ENCODE assay signal across 8 cellular contexts in the genomic region with DNA sequence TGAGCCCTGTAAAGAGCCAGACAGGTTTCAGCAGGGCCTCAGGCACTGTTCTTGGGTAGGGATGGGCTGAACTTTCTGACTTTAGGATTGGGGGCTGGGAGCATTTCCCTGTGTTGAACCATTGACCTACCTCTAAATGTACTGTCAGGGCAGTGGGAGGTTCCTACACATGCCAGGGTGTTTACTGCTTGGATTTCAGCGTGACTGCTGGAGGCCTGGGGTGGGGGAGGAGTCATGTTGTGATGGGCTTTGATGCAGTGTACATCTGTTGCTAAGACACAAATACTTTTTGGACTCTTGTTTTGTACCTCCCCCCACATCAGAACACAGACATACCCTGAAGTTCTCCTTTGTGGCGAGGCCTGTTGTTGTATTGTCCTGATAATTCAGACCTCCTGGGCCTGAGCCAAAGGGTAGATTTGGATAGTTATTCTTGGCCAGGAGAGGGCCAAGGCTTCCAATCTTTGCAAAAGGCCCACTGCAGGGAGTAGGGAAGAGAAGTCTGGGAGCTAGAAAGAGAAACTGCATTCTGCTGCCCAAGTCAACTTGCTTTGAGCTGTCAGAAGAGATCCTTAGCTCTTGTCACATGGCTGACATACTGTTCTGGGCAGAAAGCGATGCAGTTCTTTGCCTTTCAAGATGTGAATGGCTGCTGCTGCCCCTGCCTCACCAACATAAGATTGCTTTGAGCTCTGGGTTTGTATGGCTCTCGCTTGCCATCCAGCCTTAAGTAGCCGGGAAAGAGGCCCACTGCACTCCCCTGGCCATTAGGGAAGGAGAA. TPM values are rescaled to one million over a fixed set of nuclear protein-coding genes. Genes with fewer than 3 reads are reported as not detected.
A peak's percentile ranks its signal among the peaks of the same experiment; 100 is the strongest.
DNase-seq lines count a peak whose midpoint lies in the region; ATAC-seq and TF ChIP-seq lines count a peak whose summit lies in the region.

No MANE protein-coding gene starts in this region.

- H3K4me3 ChIP-seq in BE2C (ENCODE audit: low read depth, low read length) (peak overlapping the region; percentile 48), mammary epithelial cell (replicated peaks in 1 of 3; ENCODE audit: insufficient read depth in 1 of 3, low read depth in 2 of 3, low read length in 3 of 3) (peak overlapping the region in 2 of 3 experiments; percentile 10 to 87), testis (peak overlapping the region in 1 of 2 donors; percentile 9)

- intact Hi-C loops in mammary epithelial cell (cut with micrococcal nuclease) = no loop called here
- intact Hi-C loops in testis (cut with DNase I; ENCODE audit: low total_unique reads) = no loop called here

- H3K27ac ChIP-seq in mammary epithelial cell (ENCODE audit: insufficient read depth, low read depth, low read length) (peak overlapping the region; percentile 69), layer of hippocampus (ENCODE audit: low read depth, low read length) (peak overlapping the region; percentile 89), testis (peak overlapping the region; percentile 98 to 99)

- TF ChIP-seq POLR2A in testis (IDR thresholded peaks at IDR 0.05) = no peak

- TF ChIP-seq CTCF in BE2C (IDR thresholded peaks at IDR 0.05; ENCODE audit: low read depth, low read length) = peak; percentile 26; the same call in 1 of the 2 replicates
- no peak for TF ChIP-seq CTCF in mammary epithelial cell (conservative IDR thresholded peaks at IDR 0.05 in 1 of 2, IDR thresholded peaks at IDR 0.05 in 1 of 2; ENCODE audit: extremely low read depth in 1 of 2, insufficient read depth in 1 of 2, low read depth in 1 of 2, low read length in 2 of 2)
- peak in 1 of 3 experiments; percentile 19 for TF ChIP-seq CTCF in testis (IDR thresholded peaks at IDR 0.05)

- H3K4me1 ChIP-seq in BE2C = peaks cover 30% of the 10 kb centered on the region
- peaks cover 58% of the 10 kb centered on the region for H3K4me1 ChIP-seq in mammary epithelial cell (ENCODE audit: insufficient read depth, low read length)
- H3K4me1 ChIP-seq in testis = peaks cover 63% of the 10 kb centered on the region

- no TSS peak for BruUV-seq in mammary epithelial cell (replicated peaks; lab: Mats Ljungman, UMichigan)

- H3K9ac ChIP-seq in mammary epithelial cell (ENCODE audit: insufficient read depth, low read length) = peak overlapping the region; percentile 69

- H3K9me3 ChIP-seq in BE2C = no peaks in the 10 kb centered on the region
- H3K9me3 ChIP-seq in mammary epithelial cell (replicated peaks; ENCODE audit: insufficient read depth, low read length) = no peaks in the 10 kb centered on the region
- no peaks in the 10 kb centered on the region for H3K9me3 ChIP-seq in testis

- DNase-seq in BE2C (peak; percentile 56), M059J (ENCODE audit: low read depth) (peak; percentile 66), mammary epithelial cell (peak; percentile 73), testis (peak; percentile 89), GM19238 (ENCODE audit: insufficient read length, low spot score) (no peak), NOMO-1 (lab: John Stamatoyannopoulos, UW; ENCODE audit: unreplicated experiment in 2 of 2) (no peak)

- dilution Hi-C loops in mammary epithelial cell (cut with HindIII; ENCODE audit: low sequenced_read_pairs) = no loop called here

- ATAC-seq in HG03439 (IDR thresholded peaks at IDR 0.05; ENCODE audit: unreplicated experiment) = no peak

- peaks cover 86% of the 10 kb centered on the region for H3K79me2 ChIP-seq in mammary epithelial cell (ENCODE audit: insufficient read depth, low read length)

- CTCF ChIA-PET in mammary epithelial cell (lab: Charles Lee; ENCODE audit: low non-redundant PET) = no interaction called here

- H3K36me3 ChIP-seq in BE2C (peaks cover 43% of the 10 kb centered on the region), mammary epithelial cell (ENCODE audit: insufficient read depth, low read length) (peaks cover 5% of the 10 kb centered on the region), testis (ENCODE audit: low read depth, missing control alignments) (no peaks in the 10 kb centered on the region)

- peak overlapping the region; percentile 73 for H3K4me2 ChIP-seq in mammary epithelial cell (ENCODE audit: insufficient read depth, low read depth, low read length)

- WGBS in mammary epithelial cell (ENCODE audit: low coverage, missing lambda C conversion rate) = 56% methylated on average over 5 of the region's 5 CpGs
- WGBS in testis, 2 donors = 43 to 44% methylated on average over 5 of the region's 5 CpGs

- H4K20me1 ChIP-seq in mammary epithelial cell (ENCODE audit: insufficient read depth, low read length) = no peaks in the 10 kb centered on the region

- no peak overlapping the region for H2AFZ ChIP-seq in mammary epithelial cell (ENCODE audit: low read depth, low read length)

- H3K27me3 ChIP-seq in BE2C = no peaks in the 10 kb centered on the region
- no peaks in the 10 kb centered on the region for H3K27me3 ChIP-seq in mammary epithelial cell (ENCODE audit: insufficient read depth, low read length)
- H3K27me3 ChIP-seq in layer of hippocampus (ENCODE audit: control insufficient read depth, insufficient read depth, low read length) = no peaks in the 10 kb centered on the region
- H3K27me3 ChIP-seq in testis = no peaks in the 10 kb centered on the region

- in situ Hi-C loops in mammary epithelial cell (cut with MboI; ENCODE audit: low sequenced_read_pairs in 2 of 2) = no loop called here

RNA-seq across cellular contexts. Expression of a gene that starts 3.7 kb away (rescaled TPM):
- 506 TPM for polyA plus RNA-seq in BE2C (2012; ENCODE audit: insufficient read depth, insufficient read length, low read depth)
- 44.3 and 68.7 TPM in 2 replicates for total RNA-seq in M059J (2014; rRNA removed; shearing (Covaris generic))
- total RNA-seq in mammary epithelial cell (100 to 1,000 TPM; 283 to 291 TPM), testis (100 to 1,000 TPM; 180 to 199 TPM)
- polyA plus RNA-seq in mammary epithelial cell (138 TPM), testis (ENCODE audit: insufficient read depth, low read depth, low replicate concordance) (193 TPM)
- 315 TPM for polyA minus RNA-seq in mammary epithelial cell

RNA-seq across cellular contexts. Expression of a gene that starts 14.3 kb away (rescaled TPM):
- polyA plus RNA-seq in BE2C (2012; ENCODE audit: insufficient read depth, insufficient read length, low read depth) = 9.3 TPM
- total RNA-seq in M059J (2014; rRNA removed; shearing (Covaris generic)) = 27.3 and 40.7 TPM in 2 replicates
- 10 to 100 TPM; 11.2 to 46.2 TPM for total RNA-seq in mammary epithelial cell
- polyA plus RNA-seq in mammary epithelial cell = 15.6 TPM
- polyA minus RNA-seq in mammary epithelial cell = 14.1 TPM
- 10 to 100 TPM; 13.2 to 14.7 TPM for total RNA-seq in testis
- 47.6 TPM for polyA plus RNA-seq in testis (ENCODE audit: insufficient read depth, low read depth, low replicate concordance)

RNA-seq across cellular contexts. Expression of a gene that starts 49.4 kb away (rescaled TPM):
- polyA plus RNA-seq in BE2C (2012; ENCODE audit: insufficient read depth, insufficient read length, low read depth) = 67.8 TPM
- 89.1 and 122 TPM in 2 replicates for total RNA-seq in M059J (2014; rRNA removed; shearing (Covaris generic))
- 10 to 100 TPM; 35.0 to 69.2 TPM for total RNA-seq in mammary epithelial cell
- 31.1 TPM for polyA plus RNA-seq in mammary epithelial cell
- polyA minus RNA-seq in mammary epithelial cell = 27.7 TPM
- total RNA-seq in testis = 10 to 100 TPM; 59.9 to 70.1 TPM
- polyA plus RNA-seq in testis (ENCODE audit: insufficient read depth, low read depth, low replicate concordance) = 123 TPM

RNA-seq across cellular contexts. Expression of a gene that starts 55.7 kb away (rescaled TPM):
- 15.1 TPM for polyA plus RNA-seq in BE2C (2012; ENCODE audit: insufficient read depth, insufficient read length, low read depth)
- 18.1 and 22.4 TPM in 2 replicates for total RNA-seq in M059J (2014; rRNA removed; shearing (Covaris generic))
- total RNA-seq in mammary epithelial cell = 10 to 100 TPM; 20.2 to 25.8 TPM
- 16.8 TPM for polyA plus RNA-seq in mammary epithelial cell
- 28.8 TPM for polyA minus RNA-seq in mammary epithelial cell
- 10 to 100 TPM; 20.3 to 23.1 TPM for total RNA-seq in testis
- 23.1 TPM for polyA plus RNA-seq in testis (ENCODE audit: insufficient read depth, low read depth, low replicate concordance)

Comparison
In these comparisons a context has a peak if more than half of its experiments do, and no peak if none do; other contexts are left out.
1. DNase-seq: peak in BE2C (single experiment), M059J (single experiment), mammary epithelial cell (single experiment) and testis (single experiment); none in GM19238 (single experiment) and NOMO-1 (0 of 2).
2. Peak in every context shown above with its lines, with median percentiles within 50 percentile points of each other: H3K27ac ChIP-seq.